In the genomic region with DNA sequence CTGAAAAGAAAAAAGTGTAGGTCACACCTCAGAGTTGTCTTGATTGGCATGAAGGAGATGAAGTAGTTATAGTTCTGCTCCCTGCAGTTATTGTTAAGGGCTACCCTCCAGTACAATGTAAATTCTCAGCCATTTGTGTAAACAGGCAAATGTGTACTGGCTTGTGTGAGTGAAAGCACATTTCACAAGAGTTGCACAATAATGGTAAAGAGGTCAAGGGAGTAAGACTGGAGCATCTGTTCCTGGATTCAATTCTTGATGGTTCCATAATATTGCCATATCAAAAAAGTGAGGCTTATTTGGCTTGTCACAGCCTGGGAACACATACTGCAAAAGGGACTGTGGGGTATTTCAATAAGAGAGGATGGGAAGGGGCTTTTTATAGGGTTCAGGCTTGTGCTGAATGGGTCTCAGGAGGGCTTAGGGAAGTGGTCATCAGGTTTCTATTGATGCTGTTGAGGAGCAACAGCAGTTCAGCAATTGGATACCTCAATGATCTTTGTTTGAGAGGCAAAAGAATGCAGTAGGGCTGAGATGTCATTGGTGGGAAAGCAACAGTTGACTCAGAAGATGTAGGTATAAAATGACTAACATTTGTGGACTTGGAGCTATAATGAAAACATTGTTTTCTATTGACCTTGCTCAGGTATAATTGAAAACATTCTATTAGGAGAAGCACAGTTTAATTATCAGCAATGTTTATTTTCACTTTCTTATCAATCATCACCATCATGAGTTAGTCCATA, we compare ENCODE assay signal across 1 cellular context.
TF ChIP-seq lines count a peak whose summit lies in the region.

No MANE protein-coding gene starts in this region.

TF ChIP-seq in HepG2, 621 proteins besides CTCF, POLR2A, EP300 and RAD21 (continued from another document and continues in another):
- no peak for TF ChIP-seq MAFG (CRISPR knock-in tag; IDR thresholded peaks at IDR 0.05)
- TF ChIP-seq, protein P1, sequence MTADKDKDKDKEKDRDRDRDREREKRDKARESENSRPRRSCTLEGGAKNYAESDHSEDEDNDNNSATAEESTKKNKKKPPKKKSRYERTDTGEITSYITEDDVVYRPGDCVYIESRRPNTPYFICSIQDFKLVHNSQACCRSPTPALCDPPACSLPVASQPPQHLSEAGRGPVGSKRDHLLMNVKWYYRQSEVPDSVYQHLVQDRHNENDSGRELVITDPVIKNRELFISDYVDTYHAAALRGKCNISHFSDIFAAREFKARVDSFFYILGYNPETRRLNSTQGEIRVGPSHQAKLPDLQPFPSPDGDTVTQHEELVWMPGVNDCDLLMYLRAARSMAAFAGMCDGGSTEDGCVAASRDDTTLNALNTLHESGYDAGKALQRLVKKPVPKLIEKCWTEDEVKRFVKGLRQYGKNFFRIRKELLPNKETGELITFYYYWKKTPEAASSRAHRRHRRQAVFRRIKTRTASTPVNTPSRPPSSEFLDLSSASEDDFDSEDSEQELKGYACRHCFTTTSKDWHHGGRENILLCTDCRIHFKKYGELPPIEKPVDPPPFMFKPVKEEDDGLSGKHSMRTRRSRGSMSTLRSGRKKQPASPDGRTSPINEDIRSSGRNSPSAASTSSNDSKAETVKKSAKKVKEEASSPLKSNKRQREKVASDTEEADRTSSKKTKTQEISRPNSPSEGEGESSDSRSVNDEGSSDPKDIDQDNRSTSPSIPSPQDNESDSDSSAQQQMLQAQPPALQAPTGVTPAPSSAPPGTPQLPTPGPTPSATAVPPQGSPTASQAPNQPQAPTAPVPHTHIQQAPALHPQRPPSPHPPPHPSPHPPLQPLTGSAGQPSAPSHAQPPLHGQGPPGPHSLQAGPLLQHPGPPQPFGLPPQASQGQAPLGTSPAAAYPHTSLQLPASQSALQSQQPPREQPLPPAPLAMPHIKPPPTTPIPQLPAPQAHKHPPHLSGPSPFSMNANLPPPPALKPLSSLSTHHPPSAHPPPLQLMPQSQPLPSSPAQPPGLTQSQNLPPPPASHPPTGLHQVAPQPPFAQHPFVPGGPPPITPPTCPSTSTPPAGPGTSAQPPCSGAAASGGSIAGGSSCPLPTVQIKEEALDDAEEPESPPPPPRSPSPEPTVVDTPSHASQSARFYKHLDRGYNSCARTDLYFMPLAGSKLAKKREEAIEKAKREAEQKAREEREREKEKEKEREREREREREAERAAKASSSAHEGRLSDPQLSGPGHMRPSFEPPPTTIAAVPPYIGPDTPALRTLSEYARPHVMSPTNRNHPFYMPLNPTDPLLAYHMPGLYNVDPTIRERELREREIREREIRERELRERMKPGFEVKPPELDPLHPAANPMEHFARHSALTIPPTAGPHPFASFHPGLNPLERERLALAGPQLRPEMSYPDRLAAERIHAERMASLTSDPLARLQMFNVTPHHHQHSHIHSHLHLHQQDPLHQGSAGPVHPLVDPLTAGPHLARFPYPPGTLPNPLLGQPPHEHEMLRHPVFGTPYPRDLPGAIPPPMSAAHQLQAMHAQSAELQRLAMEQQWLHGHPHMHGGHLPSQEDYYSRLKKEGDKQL (CRISPR knock-in tag; IDR thresholded peaks at IDR 0.05; ENCODE audit: low read depth), result peak; percentile 62; the same call in 1 of the 2 replicates
- TF ChIP-seq SMAD3 (CRISPR knock-in tag; IDR thresholded peaks at IDR 0.05), result peak; percentile 74; the same call in 1 of the 2 replicates
- TF ChIP-seq DNMT3B (CRISPR knock-in tag; conservative IDR thresholded peaks at IDR 0.05), result no peak
- no peak for TF ChIP-seq ZNF549 (CRISPR knock-in tag; IDR thresholded peaks at IDR 0.05)
- no peak for TF ChIP-seq ZNF326 (CRISPR knock-in tag; IDR thresholded peaks at IDR 0.05; ENCODE audit: borderline replicate concordance)
- TF ChIP-seq FIP1L1 (IDR thresholded peaks at IDR 0.05; ENCODE audit: borderline replicate concordance, insufficient read depth, low read depth, low read length), result no peak
- TF ChIP-seq HIVEP1 (CRISPR knock-in tag; IDR thresholded peaks at IDR 0.05), result no peak
- no peak for TF ChIP-seq TCF7 (IDR thresholded peaks at IDR 0.05; ENCODE audit: low read depth)
- no peak for TF ChIP-seq YEATS4 (CRISPR knock-in tag; IDR thresholded peaks at IDR 0.05; ENCODE audit: borderline replicate concordance)
- TF ChIP-seq SP4 (CRISPR knock-in tag; IDR thresholded peaks at IDR 0.05), result no peak
- no peak for TF ChIP-seq MEIS1 (CRISPR knock-in tag; IDR thresholded peaks at IDR 0.05; ENCODE audit: borderline replicate concordance)
- TF ChIP-seq CBX1 (IDR thresholded peaks at IDR 0.05; ENCODE audit: low read depth), result peak; percentile 35
- TF ChIP-seq, protein P2, sequence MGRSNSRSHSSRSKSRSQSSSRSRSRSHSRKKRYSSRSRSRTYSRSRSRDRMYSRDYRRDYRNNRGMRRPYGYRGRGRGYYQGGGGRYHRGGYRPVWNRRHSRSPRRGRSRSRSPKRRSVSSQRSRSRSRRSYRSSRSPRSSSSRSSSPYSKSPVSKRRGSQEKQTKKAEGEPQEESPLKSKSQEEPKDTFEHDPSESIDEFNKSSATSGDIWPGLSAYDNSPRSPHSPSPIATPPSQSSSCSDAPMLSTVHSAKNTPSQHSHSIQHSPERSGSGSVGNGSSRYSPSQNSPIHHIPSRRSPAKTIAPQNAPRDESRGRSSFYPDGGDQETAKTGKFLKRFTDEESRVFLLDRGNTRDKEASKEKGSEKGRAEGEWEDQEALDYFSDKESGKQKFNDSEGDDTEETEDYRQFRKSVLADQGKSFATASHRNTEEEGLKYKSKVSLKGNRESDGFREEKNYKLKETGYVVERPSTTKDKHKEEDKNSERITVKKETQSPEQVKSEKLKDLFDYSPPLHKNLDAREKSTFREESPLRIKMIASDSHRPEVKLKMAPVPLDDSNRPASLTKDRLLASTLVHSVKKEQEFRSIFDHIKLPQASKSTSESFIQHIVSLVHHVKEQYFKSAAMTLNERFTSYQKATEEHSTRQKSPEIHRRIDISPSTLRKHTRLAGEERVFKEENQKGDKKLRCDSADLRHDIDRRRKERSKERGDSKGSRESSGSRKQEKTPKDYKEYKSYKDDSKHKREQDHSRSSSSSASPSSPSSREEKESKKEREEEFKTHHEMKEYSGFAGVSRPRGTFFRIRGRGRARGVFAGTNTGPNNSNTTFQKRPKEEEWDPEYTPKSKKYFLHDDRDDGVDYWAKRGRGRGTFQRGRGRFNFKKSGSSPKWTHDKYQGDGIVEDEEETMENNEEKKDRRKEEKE (IDR thresholded peaks at IDR 0.05), result no peak
- no peak for TF ChIP-seq SPEN (CRISPR knock-in tag; IDR thresholded peaks at IDR 0.05; ENCODE audit: low read depth)
- TF ChIP-seq SNAI1 (CRISPR knock-in tag; IDR thresholded peaks at IDR 0.05; ENCODE audit: borderline replicate concordance), result no peak
- no peak for TF ChIP-seq ZBTB8A (CRISPR knock-in tag; IDR thresholded peaks at IDR 0.05; ENCODE audit: borderline replicate concordance, low read depth)
- TF ChIP-seq ZNF143 (CRISPR knock-in tag; IDR thresholded peaks at IDR 0.05), result no peak
- TF ChIP-seq NFE2L1 (CRISPR knock-in tag; IDR thresholded peaks at IDR 0.05; ENCODE audit: borderline replicate concordance), result no peak
- TF ChIP-seq, protein P3, sequence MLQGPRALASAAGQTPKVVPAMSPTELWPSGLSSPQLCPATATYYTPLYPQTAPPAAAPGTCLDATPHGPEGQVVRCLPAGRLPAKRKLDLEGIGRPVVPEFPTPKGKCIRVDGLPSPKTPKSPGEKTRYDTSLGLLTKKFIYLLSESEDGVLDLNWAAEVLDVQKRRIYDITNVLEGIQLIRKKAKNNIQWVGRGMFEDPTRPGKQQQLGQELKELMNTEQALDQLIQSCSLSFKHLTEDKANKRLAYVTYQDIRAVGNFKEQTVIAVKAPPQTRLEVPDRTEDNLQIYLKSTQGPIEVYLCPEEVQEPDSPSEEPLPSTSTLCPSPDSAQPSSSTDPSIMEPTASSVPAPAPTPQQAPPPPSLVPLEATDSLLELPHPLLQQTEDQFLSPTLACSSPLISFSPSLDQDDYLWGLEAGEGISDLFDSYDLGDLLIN (CRISPR knock-in tag; IDR thresholded peaks at IDR 0.05; ENCODE audit: borderline replicate concordance), result no peak
- TF ChIP-seq ZNF589 (CRISPR knock-in tag; conservative IDR thresholded peaks at IDR 0.05), result no peak
- TF ChIP-seq ZNF878 (CRISPR knock-in tag; IDR thresholded peaks at IDR 0.05), result no peak
- TF ChIP-seq, protein P4, sequence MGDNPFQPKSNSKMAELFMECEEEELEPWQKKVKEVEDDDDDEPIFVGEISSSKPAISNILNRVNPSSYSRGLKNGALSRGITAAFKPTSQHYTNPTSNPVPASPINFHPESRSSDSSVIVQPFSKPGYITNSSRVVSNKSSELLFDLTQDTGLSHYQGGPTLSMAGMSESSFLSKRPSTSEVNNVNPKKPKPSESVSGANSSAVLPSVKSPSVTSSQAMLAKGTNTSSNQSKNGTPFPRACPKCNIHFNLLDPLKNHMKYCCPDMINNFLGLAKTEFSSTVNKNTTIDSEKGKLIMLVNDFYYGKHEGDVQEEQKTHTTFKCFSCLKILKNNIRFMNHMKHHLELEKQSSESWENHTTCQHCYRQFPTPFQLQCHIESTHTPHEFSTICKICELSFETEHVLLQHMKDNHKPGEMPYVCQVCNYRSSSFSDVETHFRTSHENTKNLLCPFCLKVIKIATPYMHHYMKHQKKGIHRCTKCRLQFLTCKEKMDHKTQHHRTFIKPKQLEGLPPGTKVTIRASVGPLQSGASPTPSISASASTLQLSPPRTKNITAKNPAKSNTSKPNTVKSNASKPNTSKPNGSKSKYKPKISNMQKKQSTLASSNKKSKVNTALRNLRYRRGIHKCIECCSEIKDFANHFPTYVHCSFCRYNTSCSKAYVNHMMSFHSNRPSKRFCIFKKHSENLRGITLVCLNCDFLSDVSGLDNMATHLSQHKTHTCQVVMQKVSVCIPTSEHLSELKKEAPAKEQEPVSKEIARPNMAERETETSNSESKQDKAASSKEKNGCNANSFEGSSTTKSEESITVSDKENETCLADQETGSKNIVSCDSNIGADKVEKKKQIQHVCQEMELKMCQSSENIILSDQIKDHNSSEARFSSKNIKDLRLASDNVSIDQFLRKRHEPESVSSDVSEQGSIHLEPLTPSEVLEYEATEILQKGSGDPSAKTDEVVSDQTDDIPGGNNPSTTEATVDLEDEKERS (CRISPR knock-in tag; IDR thresholded peaks at IDR 0.05), result 0 out of 2 replicates have a peak, but pooled peaks have one; percentile 59
- TF ChIP-seq PHF20 (CRISPR knock-in tag; IDR thresholded peaks at IDR 0.05), result no peak
- TF ChIP-seq YEATS2 (CRISPR knock-in tag; IDR thresholded peaks at IDR 0.05; ENCODE audit: borderline replicate concordance), result peak; percentile 53; the same call in 1 of the 2 replicates
- TF ChIP-seq, protein P5, sequence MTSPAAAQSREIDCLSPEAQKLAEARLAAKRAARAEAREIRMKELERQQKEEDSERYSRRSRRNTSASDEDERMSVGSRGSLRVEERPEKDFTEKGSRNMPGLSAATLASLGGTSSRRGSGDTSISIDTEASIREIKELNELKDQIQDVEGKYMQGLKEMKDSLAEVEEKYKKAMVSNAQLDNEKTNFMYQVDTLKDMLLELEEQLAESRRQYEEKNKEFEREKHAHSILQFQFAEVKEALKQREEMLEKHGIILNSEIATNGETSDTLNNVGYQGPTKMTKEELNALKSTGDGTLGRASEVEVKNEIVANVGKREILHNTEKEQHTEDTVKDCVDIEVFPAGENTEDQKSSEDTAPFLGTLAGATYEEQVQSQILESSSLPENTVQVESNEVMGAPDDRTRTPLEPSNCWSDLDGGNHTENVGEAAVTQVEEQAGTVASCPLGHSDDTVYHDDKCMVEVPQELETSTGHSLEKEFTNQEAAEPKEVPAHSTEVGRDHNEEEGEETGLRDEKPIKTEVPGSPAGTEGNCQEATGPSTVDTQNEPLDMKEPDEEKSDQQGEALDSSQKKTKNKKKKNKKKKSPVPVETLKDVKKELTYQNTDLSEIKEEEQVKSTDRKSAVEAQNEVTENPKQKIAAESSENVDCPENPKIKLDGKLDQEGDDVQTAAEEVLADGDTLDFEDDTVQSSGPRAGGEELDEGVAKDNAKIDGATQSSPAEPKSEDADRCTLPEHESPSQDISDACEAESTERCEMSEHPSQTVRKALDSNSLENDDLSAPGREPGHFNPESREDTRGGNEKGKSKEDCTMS (CRISPR knock-in tag; conservative IDR thresholded peaks at IDR 0.05), result no peak
- TF ChIP-seq KMT2B (CRISPR knock-in tag; IDR thresholded peaks at IDR 0.05), result peak; percentile 60; the same call in 1 of the 2 replicates
- TF ChIP-seq ATAD3A (CRISPR knock-in tag; IDR thresholded peaks at IDR 0.05), result no peak
- TF ChIP-seq, protein P6, sequence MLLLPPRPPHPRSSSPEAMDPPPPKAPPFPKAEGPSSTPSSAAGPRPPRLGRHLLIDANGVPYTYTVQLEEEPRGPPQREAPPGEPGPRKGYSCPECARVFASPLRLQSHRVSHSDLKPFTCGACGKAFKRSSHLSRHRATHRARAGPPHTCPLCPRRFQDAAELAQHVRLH (CRISPR knock-in tag; IDR thresholded peaks at IDR 0.05; ENCODE audit: borderline replicate concordance, low read depth), result no peak
- TF ChIP-seq, protein P7, sequence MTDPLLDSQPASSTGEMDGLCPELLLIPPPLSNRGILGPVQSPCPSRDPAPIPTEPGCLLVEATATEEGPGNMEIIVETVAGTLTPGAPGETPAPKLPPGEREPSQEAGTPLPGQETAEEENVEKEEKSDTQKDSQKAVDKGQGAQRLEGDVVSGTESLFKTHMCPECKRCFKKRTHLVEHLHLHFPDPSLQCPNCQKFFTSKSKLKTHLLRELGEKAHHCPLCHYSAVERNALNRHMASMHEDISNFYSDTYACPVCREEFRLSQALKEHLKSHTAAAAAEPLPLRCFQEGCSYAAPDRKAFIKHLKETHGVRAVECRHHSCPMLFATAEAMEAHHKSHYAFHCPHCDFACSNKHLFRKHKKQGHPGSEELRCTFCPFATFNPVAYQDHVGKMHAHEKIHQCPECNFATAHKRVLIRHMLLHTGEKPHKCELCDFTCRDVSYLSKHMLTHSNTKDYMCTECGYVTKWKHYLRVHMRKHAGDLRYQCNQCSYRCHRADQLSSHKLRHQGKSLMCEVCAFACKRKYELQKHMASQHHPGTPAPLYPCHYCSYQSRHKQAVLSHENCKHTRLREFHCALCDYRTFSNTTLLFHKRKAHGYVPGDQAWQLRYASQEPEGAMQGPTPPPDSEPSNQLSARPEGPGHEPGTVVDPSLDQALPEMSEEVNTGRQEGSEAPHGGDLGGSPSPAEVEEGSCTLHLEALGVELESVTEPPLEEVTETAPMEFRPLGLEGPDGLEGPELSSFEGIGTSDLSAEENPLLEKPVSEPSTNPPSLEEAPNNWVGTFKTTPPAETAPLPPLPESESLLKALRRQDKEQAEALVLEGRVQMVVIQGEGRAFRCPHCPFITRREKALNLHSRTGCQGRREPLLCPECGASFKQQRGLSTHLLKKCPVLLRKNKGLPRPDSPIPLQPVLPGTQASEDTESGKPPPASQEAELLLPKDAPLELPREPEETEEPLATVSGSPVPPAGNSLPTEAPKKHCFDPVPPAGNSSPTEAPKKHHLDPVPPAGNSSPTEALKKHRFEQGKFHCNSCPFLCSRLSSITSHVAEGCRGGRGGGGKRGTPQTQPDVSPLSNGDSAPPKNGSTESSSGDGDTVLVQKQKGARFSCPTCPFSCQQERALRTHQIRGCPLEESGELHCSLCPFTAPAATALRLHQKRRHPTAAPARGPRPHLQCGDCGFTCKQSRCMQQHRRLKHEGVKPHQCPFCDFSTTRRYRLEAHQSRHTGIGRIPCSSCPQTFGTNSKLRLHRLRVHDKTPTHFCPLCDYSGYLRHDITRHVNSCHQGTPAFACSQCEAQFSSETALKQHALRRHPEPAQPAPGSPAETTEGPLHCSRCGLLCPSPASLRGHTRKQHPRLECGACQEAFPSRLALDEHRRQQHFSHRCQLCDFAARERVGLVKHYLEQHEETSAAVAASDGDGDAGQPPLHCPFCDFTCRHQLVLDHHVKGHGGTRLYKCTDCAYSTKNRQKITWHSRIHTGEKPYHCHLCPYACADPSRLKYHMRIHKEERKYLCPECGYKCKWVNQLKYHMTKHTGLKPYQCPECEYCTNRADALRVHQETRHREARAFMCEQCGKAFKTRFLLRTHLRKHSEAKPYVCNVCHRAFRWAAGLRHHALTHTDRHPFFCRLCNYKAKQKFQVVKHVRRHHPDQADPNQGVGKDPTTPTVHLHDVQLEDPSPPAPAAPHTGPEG (CRISPR knock-in tag; IDR thresholded peaks at IDR 0.05), result no peak
- TF ChIP-seq ZNF160 (CRISPR knock-in tag; IDR thresholded peaks at IDR 0.05), result no peak
